Comparison of ENCODE assay signal across 1 cellular context in the genomic region with DNA sequence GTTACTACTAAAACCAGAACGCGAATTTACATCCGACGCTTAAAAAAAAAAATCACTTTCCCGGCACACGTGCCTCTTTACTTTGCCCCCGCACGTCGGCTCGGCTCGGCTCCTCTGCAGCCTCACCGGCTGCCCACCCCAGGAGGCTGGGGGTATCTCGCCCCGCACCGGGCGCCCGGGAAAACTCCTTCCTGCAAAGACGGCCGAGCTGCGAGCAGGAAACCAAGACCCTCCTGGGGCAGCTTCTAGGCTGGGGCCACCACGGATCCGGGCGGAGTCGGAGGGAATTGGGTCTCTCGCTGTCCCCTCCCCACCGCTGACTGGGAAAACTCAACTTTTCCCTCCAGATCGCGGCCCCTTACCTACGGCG.
A peak's percentile ranks its signal among the peaks of the same experiment; 100 is the strongest.
TF ChIP-seq lines count a peak whose summit lies in the region.

No MANE protein-coding gene starts in this region.

TF ChIP-seq in HepG2, 621 proteins besides CTCF, POLR2A, EP300 and RAD21:
- TF ChIP-seq, protein P1, sequence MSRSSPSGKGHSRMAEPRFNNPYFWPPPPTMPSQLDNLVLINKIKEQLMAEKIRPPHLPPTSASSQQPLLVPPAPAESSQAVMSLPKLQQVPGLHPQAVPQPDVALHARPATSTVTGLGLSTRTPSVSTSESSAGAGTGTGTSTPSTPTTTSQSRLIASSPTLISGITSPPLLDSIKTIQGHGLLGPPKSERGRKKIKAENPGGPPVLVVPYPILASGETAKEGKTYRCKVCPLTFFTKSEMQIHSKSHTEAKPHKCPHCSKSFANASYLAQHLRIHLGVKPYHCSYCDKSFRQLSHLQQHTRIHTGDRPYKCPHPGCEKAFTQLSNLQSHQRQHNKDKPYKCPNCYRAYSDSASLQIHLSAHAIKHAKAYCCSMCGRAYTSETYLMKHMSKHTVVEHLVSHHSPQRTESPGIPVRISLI (CRISPR knock-in tag; IDR thresholded peaks at IDR 0.05; ENCODE audit: borderline replicate concordance), result peak; percentile 39; the same call in 1 of the 2 replicates
- TF ChIP-seq, protein P2, sequence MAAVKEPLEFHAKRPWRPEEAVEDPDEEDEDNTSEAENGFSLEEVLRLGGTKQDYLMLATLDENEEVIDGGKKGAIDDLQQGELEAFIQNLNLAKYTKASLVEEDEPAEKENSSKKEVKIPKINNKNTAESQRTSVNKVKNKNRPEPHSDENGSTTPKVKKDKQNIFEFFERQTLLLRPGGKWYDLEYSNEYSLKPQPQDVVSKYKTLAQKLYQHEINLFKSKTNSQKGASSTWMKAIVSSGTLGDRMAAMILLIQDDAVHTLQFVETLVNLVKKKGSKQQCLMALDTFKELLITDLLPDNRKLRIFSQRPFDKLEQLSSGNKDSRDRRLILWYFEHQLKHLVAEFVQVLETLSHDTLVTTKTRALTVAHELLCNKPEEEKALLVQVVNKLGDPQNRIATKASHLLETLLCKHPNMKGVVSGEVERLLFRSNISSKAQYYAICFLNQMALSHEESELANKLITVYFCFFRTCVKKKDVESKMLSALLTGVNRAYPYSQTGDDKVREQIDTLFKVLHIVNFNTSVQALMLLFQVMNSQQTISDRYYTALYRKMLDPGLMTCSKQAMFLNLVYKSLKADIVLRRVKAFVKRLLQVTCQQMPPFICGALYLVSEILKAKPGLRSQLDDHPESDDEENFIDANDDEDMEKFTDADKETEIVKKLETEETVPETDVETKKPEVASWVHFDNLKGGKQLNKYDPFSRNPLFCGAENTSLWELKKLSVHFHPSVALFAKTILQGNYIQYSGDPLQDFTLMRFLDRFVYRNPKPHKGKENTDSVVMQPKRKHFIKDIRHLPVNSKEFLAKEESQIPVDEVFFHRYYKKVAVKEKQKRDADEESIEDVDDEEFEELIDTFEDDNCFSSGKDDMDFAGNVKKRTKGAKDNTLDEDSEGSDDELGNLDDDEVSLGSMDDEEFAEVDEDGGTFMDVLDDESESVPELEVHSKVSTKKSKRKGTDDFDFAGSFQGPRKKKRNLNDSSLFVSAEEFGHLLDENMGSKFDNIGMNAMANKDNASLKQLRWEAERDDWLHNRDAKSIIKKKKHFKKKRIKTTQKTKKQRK (IDR thresholded peaks at IDR 0.05; ENCODE audit: low read length), result no peak
- no peak for TF ChIP-seq ZBTB38 (CRISPR knock-in tag; IDR thresholded peaks at IDR 0.05)
- TF ChIP-seq, protein P3, sequence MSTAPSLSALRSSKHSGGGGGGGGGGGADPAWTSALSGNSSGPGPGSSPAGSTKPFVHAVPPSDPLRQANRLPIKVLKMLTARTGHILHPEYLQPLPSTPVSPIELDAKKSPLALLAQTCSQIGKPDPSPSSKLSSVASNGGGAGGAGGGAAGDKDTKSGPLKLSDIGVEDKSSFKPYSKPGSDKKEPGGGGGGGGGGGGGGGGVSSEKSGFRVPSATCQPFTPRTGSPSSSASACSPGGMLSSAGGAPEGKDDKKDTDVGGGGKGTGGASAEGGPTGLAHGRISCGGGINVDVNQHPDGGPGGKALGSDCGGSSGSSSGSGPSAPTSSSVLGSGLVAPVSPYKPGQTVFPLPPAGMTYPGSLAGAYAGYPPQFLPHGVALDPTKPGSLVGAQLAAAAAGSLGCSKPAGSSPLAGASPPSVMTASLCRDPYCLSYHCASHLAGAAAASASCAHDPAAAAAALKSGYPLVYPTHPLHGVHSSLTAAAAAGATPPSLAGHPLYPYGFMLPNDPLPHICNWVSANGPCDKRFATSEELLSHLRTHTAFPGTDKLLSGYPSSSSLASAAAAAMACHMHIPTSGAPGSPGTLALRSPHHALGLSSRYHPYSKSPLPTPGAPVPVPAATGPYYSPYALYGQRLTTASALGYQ (CRISPR knock-in tag; IDR thresholded peaks at IDR 0.05), result peak; percentile 17; the same call in 1 of the 2 replicates
- TF ChIP-seq SATB2 (CRISPR knock-in tag; IDR thresholded peaks at IDR 0.05), result peak; percentile 24; the same call in 1 of the 2 replicates
- TF ChIP-seq MAZ (IDR thresholded peaks at IDR 0.05; ENCODE audit: borderline replicate concordance, low read depth, low read length), result peak; percentile 2; the same call in 1 of the 2 replicates
- no peak for TF ChIP-seq MAZ (CRISPR knock-in tag; IDR thresholded peaks at IDR 0.05; ENCODE audit: low read depth)
- 0 out of 2 replicates have a peak, but pooled peaks have one; percentile 11 for TF ChIP-seq ZNF878 (CRISPR knock-in tag; IDR thresholded peaks at IDR 0.05)
- 0 out of 2 replicates have a peak, but pooled peaks have one; percentile 17 for TF ChIP-seq TP53 (CRISPR knock-in tag; conservative IDR thresholded peaks at IDR 0.05)
- TF ChIP-seq ZNF605 (CRISPR knock-in tag; IDR thresholded peaks at IDR 0.05), result peak; percentile 16; the same call in 1 of the 2 replicates
- no peak for TF ChIP-seq NONO (IDR thresholded peaks at IDR 0.05)
- 0 out of 2 replicates have a peak, but pooled peaks have one; percentile 13 for TF ChIP-seq NONO (CRISPR knock-in tag; conservative IDR thresholded peaks at IDR 0.05)
- TF ChIP-seq ZFP90 (CRISPR knock-in tag; IDR thresholded peaks at IDR 0.05; ENCODE audit: borderline replicate concordance), result 0 out of 2 replicates have a peak, but pooled peaks have one; percentile 8
- TF ChIP-seq HNRNPL (IDR thresholded peaks at IDR 0.05; ENCODE audit: low read depth, low read length), result no peak
- TF ChIP-seq XRCC5 (optimal IDR thresholded peaks at IDR 0.05; ENCODE audit: low read length), result peak; percentile 12
- TF ChIP-seq CCDC6 (CRISPR knock-in tag; IDR thresholded peaks at IDR 0.05), result 0 out of 2 replicates have a peak, but pooled peaks have one; percentile 41
- TF ChIP-seq NRL (CRISPR knock-in tag; IDR thresholded peaks at IDR 0.05; ENCODE audit: borderline replicate concordance), result 0 out of 2 replicates have a peak, but pooled peaks have one; percentile 12
- TF ChIP-seq DMAP1 (CRISPR knock-in tag; IDR thresholded peaks at IDR 0.05), result 0 out of 2 replicates have a peak, but pooled peaks have one; percentile 8
- TF ChIP-seq, protein P4, sequence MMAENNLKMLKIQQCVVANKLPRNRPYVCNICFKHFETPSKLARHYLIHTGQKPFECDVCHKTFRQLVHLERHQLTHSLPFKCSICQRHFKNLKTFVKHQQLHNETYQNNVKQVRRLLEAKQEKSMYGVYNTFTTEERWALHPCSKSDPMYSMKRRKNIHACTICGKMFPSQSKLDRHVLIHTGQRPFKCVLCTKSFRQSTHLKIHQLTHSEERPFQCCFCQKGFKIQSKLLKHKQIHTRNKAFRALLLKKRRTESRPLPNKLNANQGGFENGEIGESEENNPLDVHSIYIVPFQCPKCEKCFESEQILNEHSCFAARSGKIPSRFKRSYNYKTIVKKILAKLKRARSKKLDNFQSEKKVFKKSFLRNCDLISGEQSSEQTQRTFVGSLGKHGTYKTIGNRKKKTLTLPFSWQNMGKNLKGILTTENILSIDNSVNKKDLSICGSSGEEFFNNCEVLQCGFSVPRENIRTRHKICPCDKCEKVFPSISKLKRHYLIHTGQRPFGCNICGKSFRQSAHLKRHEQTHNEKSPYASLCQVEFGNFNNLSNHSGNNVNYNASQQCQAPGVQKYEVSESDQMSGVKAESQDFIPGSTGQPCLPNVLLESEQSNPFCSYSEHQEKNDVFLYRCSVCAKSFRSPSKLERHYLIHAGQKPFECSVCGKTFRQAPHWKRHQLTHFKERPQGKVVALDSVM (CRISPR knock-in tag; IDR thresholded peaks at IDR 0.05), result 0 out of 2 replicates have a peak, but pooled peaks have one; percentile 5
- TF ChIP-seq ZNF724P (CRISPR knock-in tag; IDR thresholded peaks at IDR 0.05; ENCODE audit: borderline replicate concordance), result 0 out of 2 replicates have a peak, but pooled peaks have one; percentile 6
- TF ChIP-seq CENPX (CRISPR knock-in tag; IDR thresholded peaks at IDR 0.05), result no peak
- peak; percentile 48; the same call in 1 of the 2 replicates for TF ChIP-seq ZNF564 (CRISPR knock-in tag; IDR thresholded peaks at IDR 0.05)
- TF ChIP-seq, protein P5, sequence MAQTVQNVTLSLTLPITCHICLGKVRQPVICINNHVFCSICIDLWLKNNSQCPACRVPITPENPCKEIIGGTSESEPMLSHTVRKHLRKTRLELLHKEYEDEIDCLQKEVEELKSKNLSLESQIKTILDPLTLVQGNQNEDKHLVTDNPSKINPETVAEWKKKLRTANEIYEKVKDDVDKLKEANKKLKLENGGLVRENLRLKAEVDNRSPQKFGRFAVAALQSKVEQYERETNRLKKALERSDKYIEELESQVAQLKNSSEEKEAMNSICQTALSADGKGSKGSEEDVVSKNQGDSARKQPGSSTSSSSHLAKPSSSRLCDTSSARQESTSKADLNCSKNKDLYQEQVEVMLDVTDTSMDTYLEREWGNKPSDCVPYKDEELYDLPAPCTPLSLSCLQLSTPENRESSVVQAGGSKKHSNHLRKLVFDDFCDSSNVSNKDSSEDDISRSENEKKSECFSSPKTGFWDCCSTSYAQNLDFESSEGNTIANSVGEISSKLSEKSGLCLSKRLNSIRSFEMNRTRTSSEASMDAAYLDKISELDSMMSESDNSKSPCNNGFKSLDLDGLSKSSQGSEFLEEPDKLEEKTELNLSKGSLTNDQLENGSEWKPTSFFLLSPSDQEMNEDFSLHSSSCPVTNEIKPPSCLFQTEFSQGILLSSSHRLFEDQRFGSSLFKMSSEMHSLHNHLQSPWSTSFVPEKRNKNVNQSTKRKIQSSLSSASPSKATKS (CRISPR knock-in tag; IDR thresholded peaks at IDR 0.05), result 0 out of 2 replicates have a peak, but pooled peaks have one; percentile 34
- TF ChIP-seq, protein P6, sequence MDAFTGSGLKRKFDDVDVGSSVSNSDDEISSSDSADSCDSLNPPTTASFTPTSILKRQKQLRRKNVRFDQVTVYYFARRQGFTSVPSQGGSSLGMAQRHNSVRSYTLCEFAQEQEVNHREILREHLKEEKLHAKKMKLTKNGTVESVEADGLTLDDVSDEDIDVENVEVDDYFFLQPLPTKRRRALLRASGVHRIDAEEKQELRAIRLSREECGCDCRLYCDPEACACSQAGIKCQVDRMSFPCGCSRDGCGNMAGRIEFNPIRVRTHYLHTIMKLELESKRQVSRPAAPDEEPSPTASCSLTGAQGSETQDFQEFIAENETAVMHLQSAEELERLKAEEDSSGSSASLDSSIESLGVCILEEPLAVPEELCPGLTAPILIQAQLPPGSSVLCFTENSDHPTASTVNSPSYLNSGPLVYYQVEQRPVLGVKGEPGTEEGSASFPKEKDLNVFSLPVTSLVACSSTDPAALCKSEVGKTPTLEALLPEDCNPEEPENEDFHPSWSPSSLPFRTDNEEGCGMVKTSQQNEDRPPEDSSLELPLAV (CRISPR knock-in tag; conservative IDR thresholded peaks at IDR 0.05; ENCODE audit: low read depth), result no peak
- TF ChIP-seq ZNF747 (CRISPR knock-in tag; IDR thresholded peaks at IDR 0.05; ENCODE audit: borderline replicate concordance), result no peak
- no peak for TF ChIP-seq MXI1 (IDR thresholded peaks at IDR 0.05; ENCODE audit: borderline replicate concordance, low read depth, low read length)
- peak; percentile 20 for TF ChIP-seq RBM39 (IDR thresholded peaks at IDR 0.05; ENCODE audit: low read depth, low read length, poor library complexity, severe bottlenecking)
TF ChIP-seq in HepG2: peak in this region for 18.
